Comparison of ENCODE assay signal across 10 cellular contexts in the genomic region with DNA sequence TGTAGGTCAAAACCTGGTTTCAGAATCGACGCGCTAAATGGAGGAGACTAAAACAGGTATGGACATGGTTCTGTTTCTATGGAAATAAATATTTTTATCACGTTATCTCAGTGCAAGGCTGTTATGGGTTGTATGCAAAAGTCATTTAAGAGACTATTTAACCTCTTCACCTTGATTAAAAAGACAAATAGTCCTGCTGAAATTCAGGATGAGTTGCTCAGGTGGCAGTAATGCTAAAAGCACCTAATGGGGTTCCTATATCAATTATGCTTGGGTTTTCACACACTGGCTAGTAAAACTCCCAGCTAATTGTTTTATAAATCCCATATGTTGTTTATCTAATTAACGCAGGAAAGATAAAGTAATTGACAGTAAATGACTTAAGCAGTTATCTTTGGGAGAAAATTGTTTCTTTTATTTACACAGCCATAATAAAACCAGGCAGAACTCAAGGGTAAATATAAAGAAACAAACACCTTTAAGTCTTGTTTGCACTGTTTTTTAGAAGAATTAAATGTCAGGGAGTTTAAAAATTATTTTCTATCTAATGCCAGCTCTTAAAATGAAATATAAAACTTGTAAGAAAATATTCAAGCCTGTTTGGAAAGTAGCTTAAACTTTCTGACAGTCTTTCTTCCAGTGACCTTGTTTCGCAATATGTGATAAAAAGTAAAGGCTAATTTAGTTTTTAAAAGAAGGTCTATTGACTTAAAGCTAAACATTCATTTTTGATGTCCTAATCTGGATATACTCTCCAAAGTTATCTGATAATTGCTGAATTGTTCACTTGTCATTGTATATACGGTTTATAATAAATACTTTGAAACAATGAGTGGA. TPM values are rescaled to one million over a fixed set of nuclear protein-coding genes. Genes with fewer than 3 reads are reported as not detected.
A peak's percentile ranks its signal among the peaks of the same experiment; 100 is the strongest.
DNase-seq lines count a peak whose midpoint lies in the region; ATAC-seq, FAIRE-seq and TF ChIP-seq lines count a peak whose summit lies in the region.
"Had no signal": no experiment of that assay in that cellular context is flagged by ENCODE, and none has a peak within 500 bp of the region (broad histone marks: within the 10 kb centered on the region; RNA-seq: fewer than 3 reads in every experiment).

No MANE protein-coding gene starts in this region.

- TF ChIP-seq CTCF in esophagus muscularis mucosa (IDR thresholded peaks at IDR 0.05) = no peak
- no peak for TF ChIP-seq CTCF in pancreas (IDR thresholded peaks at IDR 0.05)

- H3K9me3 ChIP-seq in ES-I3 (ENCODE audit: control insufficient read depth, insufficient read depth, low read length) (no peaks in the 10 kb centered on the region), esophagus muscularis mucosa (no peaks in the 10 kb centered on the region), pancreas (no peaks in the 10 kb centered on the region)

- H3K27me3 ChIP-seq in esophagus muscularis mucosa = peaks cover 0 to 48% (median 2%) of the 10 kb centered on the region in 4 donors
- no peaks in the 10 kb centered on the region for H3K27me3 ChIP-seq in pancreas

- DNase-seq in NCI-H1417 (lab: John Stamatoyannopoulos, UW) = peak in 2 of 3 experiments; percentile 20 to 66
- no peak for DNase-seq in esophagus muscularis mucosa (ENCODE audit: extremely low spot score)
- DNase-seq in pancreas = no peak
- no peak for DNase-seq in stimulated activated CD4-positive, alpha-beta T cell treated with anti-CD3 and anti-CD28 coated beads, Interleukin-4, amount 100 ng/mL, for 1 hour
- DNase-seq in T-helper 1 cell = no peak
- DNase-seq: GF-D8, NCI-H526 treated with DMSO at 0.1 percent for 48 hours had no signal

- peak overlapping the region in 1 of 4 donors; percentile 85 for H3K27ac ChIP-seq in esophagus muscularis mucosa (replicated peaks in 1 of 4)
- peak overlapping the region in 2 of 4 donors; percentile 89 to 90 for H3K27ac ChIP-seq in pancreas

- TF ChIP-seq EP300 in esophagus muscularis mucosa (IDR thresholded peaks at IDR 0.05) = no peak

- H3K4me1 ChIP-seq in ES-I3 (ENCODE audit: insufficient read depth, low read length) (no peaks in the 10 kb centered on the region; the same call in 1 of the 2 replicates), esophagus muscularis mucosa (peaks cover 10 to 53% (median 45%) of the 10 kb centered on the region in 4 donors), pancreas (peaks cover 13 to 44% (median 24%) of the 10 kb centered on the region in 3 donors)

- ATAC-seq in pancreas = no peak
- ATAC-seq in GM19351 (IDR thresholded peaks at IDR 0.05; ENCODE audit: unreplicated experiment) = no peak
- no peak for ATAC-seq in HG03139 (IDR thresholded peaks at IDR 0.05; ENCODE audit: unreplicated experiment)

- 53% methylated on average over 7 of the region's 7 CpGs for WGBS in esophagus muscularis mucosa
- WGBS in pancreas, 2 donors = 15 to 23% methylated on average over 7 of the region's 7 CpGs

- H3K4me3 ChIP-seq in esophagus muscularis mucosa (peak overlapping the region; percentile 67 to 85 (median 77)), pancreas (peak overlapping the region; percentile 8 to 86 (median 66))

- TF ChIP-seq POLR2A in esophagus muscularis mucosa (IDR thresholded peaks at IDR 0.05; ENCODE audit: low read depth) = no peak

- H3K36me3 ChIP-seq in ES-I3 (ENCODE audit: insufficient read depth, low read length) (no peaks in the 10 kb centered on the region), esophagus muscularis mucosa (peaks cover 0 to 12% (median 0%) of the 10 kb centered on the region in 4 donors), pancreas (peaks cover 0 to 4% (median 0%) of the 10 kb centered on the region in 3 donors)

- H3K9ac ChIP-seq in ES-I3 (ENCODE audit: low read depth, low read length) = peak overlapping the region; percentile 19; the same call in 1 of the 2 replicates

- intact Hi-C loops in esophagus muscularis mucosa (cut with DNase I) (loop anchor here (5.0 to 10.0 kb wide), 3 partner anchors 64 to 152 kb away; partner anchors contain the start of genes EXOC6 and KIF11), pancreas (cut with DNase I) (no loop called here)

- FAIRE-seq in pancreas (lab: Jason Lieb, UNC) = no peak

RNA-seq across cellular contexts. Expression of gene HHEX, which starts 3.2 kb away (rescaled TPM):
- total RNA-seq in esophagus muscularis mucosa = 1 to 10 TPM; 4.6 to 8.6 (median 8.3) TPM
- total RNA-seq in pancreas = 10 to 100 TPM; 17.6 to 29.1 (median 20.5) TPM
- 10 to 100 TPM; 38.2 to 71.2 TPM for polyA plus RNA-seq in pancreas

Comparison
In these comparisons a context has a peak if more than half of its experiments do, and no peak if none do; other contexts are left out.
1. DNase-seq: peak in NCI-H1417 (2 of 3); none in esophagus muscularis mucosa (single experiment), pancreas (0 of 6), stimulated activated CD4-positive, alpha-beta T cell treated with anti-CD3 and anti-CD28 coated beads, Interleukin-4, amount 100 ng/mL, for 1 hour (single experiment) and T-helper 1 cell (0 of 5).